Comparison of ENCODE assay signal across 10 cellular contexts in genomic region chr19:43778651-43779050, GRCh38. TPM values are rescaled to one million over a fixed set of nuclear protein-coding genes. Genes with fewer than 3 reads are reported as not detected.
DNase-seq lines count a peak whose midpoint lies in the region; ATAC-seq and TF ChIP-seq lines count a peak whose summit lies in the region.
"Had no signal": no experiment of that assay in that cellular context is flagged by ENCODE, and none has a peak within 500 bp of the region (broad histone marks: within the 10 kb centered on the region; RNA-seq: fewer than 3 reads in every experiment).

No MANE protein-coding gene starts in this region.

- no peaks in the 10 kb centered on the region for H3K27me3 ChIP-seq in suprapubic skin

- no peaks in the 10 kb centered on the region for H3K36me3 ChIP-seq in suprapubic skin
- H3K36me3 ChIP-seq: gastrocnemius medialis had no signal

- ATAC-seq in activated T-cell treated with anti-CD3 and anti-CD28 coated beads, Interleukin-2, amount 50 U/mL, for 4 hours = no peak
- ATAC-seq in activated naive CD8-positive, alpha-beta T cell treated with anti-CD3 and anti-CD28 coated beads, Interleukin-2, amount 10 ng/mL, durations not matched to agents 7 days and 5 days (ENCODE audit: low read depth) = no peak
- ATAC-seq: gastrocnemius medialis had no signal

- TF ChIP-seq POLR2A in suprapubic skin (IDR thresholded peaks at IDR 0.05) = no peak

- peaks cover 71% of the 10 kb centered on the region for H3K4me1 Mint-ChIP-seq in activated T-cell treated with anti-CD3 and anti-CD28 coated beads, Interleukin-2, amount 50 U/mL, for 4 hours (ENCODE audit: low read depth)
- H3K4me1 Mint-ChIP-seq in activated naive CD8-positive, alpha-beta T cell treated with anti-CD3 and anti-CD28 coated beads, Interleukin-2, amount 10 ng/mL, durations not matched to agents 7 days and 5 days = peaks cover 50% of the 10 kb centered on the region

- H3K27ac ChIP-seq in suprapubic skin = peak overlapping the region; percentile 72
- H3K27ac ChIP-seq: gastrocnemius medialis had no signal

- H3K9me3 Mint-ChIP-seq in activated T-cell treated with anti-CD3 and anti-CD28 coated beads, Interleukin-2, amount 50 U/mL, for 4 hours = no peaks in the 10 kb centered on the region
- no peaks in the 10 kb centered on the region for H3K9me3 Mint-ChIP-seq in activated naive CD8-positive, alpha-beta T cell treated with anti-CD3 and anti-CD28 coated beads, Interleukin-2, amount 10 ng/mL, durations not matched to agents 7 days and 5 days

- TF ChIP-seq CTCF in suprapubic skin (IDR thresholded peaks at IDR 0.05) = no peak

- DNase-seq in activated T-cell treated with anti-CD3 and anti-CD28 coated beads, Interleukin-2, amount 50 U/mL, for 4 hours = no peak
- DNase-seq in activated T-cell treated with anti-CD3 and anti-CD28 coated beads for 4 hours (no peak), NCI-H2196 treated with DMSO at 0.1 percent for 48 hours (lab: John Stamatoyannopoulos, UW; ENCODE audit: unreplicated experiment) (peak; percentile 88), suprapubic skin (ENCODE audit: low spot score in 2 of 2) (no peak), HT-29 (ENCODE audit: low spot score) (no peak), GM19240 (ENCODE audit: insufficient read length, low spot score) (no peak), DMS 273 (lab: John Stamatoyannopoulos, UW; ENCODE audit: unreplicated experiment) (no peak)
- DNase-seq in activated naive CD8-positive, alpha-beta T cell treated with anti-CD3 and anti-CD28 coated beads, Interleukin-2, amount 10 ng/mL, durations not matched to agents 7 days and 5 days = no peak
- DNase-seq: gastrocnemius medialis, Kasumi-1 had no signal

- no peaks in the 10 kb centered on the region for H3K9me3 ChIP-seq in suprapubic skin
- H3K9me3 ChIP-seq: gastrocnemius medialis had no signal

- POLR2A ChIA-PET in activated naive CD8-positive, alpha-beta T cell treated with anti-CD3 and anti-CD28 coated beads, Interleukin-2, amount 10 ng/mL, durations not matched to agents 7 days and 5 days (lab: Charles Lee) = interaction anchor here (0.6 to 7.1 kb wide), 6 partner anchors 11 to 110 kb away, joined by 3 to 74 read pairs (median 8); partner anchors contain the start of gene SMG9

- peak overlapping the region; percentile 34 for H3K4me3 ChIP-seq in suprapubic skin
- H3K4me3 ChIP-seq: gastrocnemius medialis had no signal

- H3K4me1 ChIP-seq in suprapubic skin = peaks cover 62% of the 10 kb centered on the region

- H3K36me3 Mint-ChIP-seq in activated T-cell treated with anti-CD3 and anti-CD28 coated beads, Interleukin-2, amount 50 U/mL, for 4 hours (ENCODE audit: insufficient read depth) = peaks cover 8% of the 10 kb centered on the region
- peaks cover 5% of the 10 kb centered on the region for H3K36me3 Mint-ChIP-seq in activated naive CD8-positive, alpha-beta T cell treated with anti-CD3 and anti-CD28 coated beads, Interleukin-2, amount 10 ng/mL, durations not matched to agents 7 days and 5 days

- TF ChIP-seq EP300 in suprapubic skin (IDR thresholded peaks at IDR 0.05) = no peak

- peak overlapping the region; percentile 91 for H3K4me3 Mint-ChIP-seq in activated T-cell treated with anti-CD3 and anti-CD28 coated beads, Interleukin-2, amount 50 U/mL, for 4 hours
- H3K4me3 Mint-ChIP-seq in activated naive CD8-positive, alpha-beta T cell treated with anti-CD3 and anti-CD28 coated beads, Interleukin-2, amount 10 ng/mL, durations not matched to agents 7 days and 5 days = peak overlapping the region; percentile 84

- peak overlapping the region; percentile 84 for H3K27ac Mint-ChIP-seq in activated naive CD8-positive, alpha-beta T cell treated with anti-CD3 and anti-CD28 coated beads, Interleukin-2, amount 10 ng/mL, durations not matched to agents 7 days and 5 days

- H3K27me3 Mint-ChIP-seq in activated T-cell treated with anti-CD3 and anti-CD28 coated beads, Interleukin-2, amount 50 U/mL, for 4 hours (ENCODE audit: low read depth) = no peaks in the 10 kb centered on the region
- no peaks in the 10 kb centered on the region for H3K27me3 Mint-ChIP-seq in activated naive CD8-positive, alpha-beta T cell treated with anti-CD3 and anti-CD28 coated beads, Interleukin-2, amount 10 ng/mL, durations not matched to agents 7 days and 5 days

- WGBS in suprapubic skin = 100% methylated on average over 1 of the region's 1 CpG

RNA-seq across cellular contexts. Expression of gene KCNN4, which starts 2.1 kb away (rescaled TPM):
- total RNA-seq in activated T-cell treated with anti-CD3 and anti-CD28 coated beads, Interleukin-2, amount 50 U/mL, for 4 hours = 100 to 1,000 TPM in 1 of 3 donors, 10 to 100 TPM in 2; 90.6 to 123 (median 94.7) TPM
- 10 to 100 TPM; 38.3 to 45.4 TPM for total RNA-seq in activated naive CD8-positive, alpha-beta T cell treated with anti-CD3 and anti-CD28 coated beads, Interleukin-2, amount 10 ng/mL, durations not matched to agents 7 days and 5 days
- total RNA-seq in suprapubic skin = 10 to 100 TPM; 26.4 to 77.9 (median 48.2) TPM
- 0.44 TPM in 1 of 2 replicates, not detected in the other for total RNA-seq in HT-29 (2014; rRNA removed; shearing (Covaris generic))

RNA-seq across cellular contexts. Expression of gene LYPD5, which starts 23.6 kb away (rescaled TPM):
- total RNA-seq in activated T-cell treated with anti-CD3 and anti-CD28 coated beads, Interleukin-2, amount 50 U/mL, for 4 hours = under 1 TPM in 2 of 3 donors, not detected in 1; 0.53 to 0.87 TPM
- total RNA-seq in activated naive CD8-positive, alpha-beta T cell treated with anti-CD3 and anti-CD28 coated beads, Interleukin-2, amount 10 ng/mL, durations not matched to agents 7 days and 5 days = 1 to 10 TPM; 1.9 to 2.0 TPM
- total RNA-seq in suprapubic skin = 100 to 1,000 TPM in 1 of 4 donors, 10 to 100 TPM in 3; 48.5 to 114 (median 98.5) TPM
- 0.05 and 0.23 TPM in 2 replicates for total RNA-seq in HT-29 (2014; rRNA removed; shearing (Covaris generic))

RNA-seq across cellular contexts. Expression of gene SMG9, which starts 23.9 kb away (rescaled TPM):
- 100 to 1,000 TPM; 102 to 114 (median 109) TPM for total RNA-seq in activated T-cell treated with anti-CD3 and anti-CD28 coated beads, Interleukin-2, amount 50 U/mL, for 4 hours
- 10 to 100 TPM; 48.9 to 49.9 TPM for total RNA-seq in activated naive CD8-positive, alpha-beta T cell treated with anti-CD3 and anti-CD28 coated beads, Interleukin-2, amount 10 ng/mL, durations not matched to agents 7 days and 5 days
- 10 to 100 TPM; 21.5 to 44.4 (median 30.1) TPM for total RNA-seq in suprapubic skin
- total RNA-seq in HT-29 (2014; rRNA removed; shearing (Covaris generic)) = 89.4 and 99.7 TPM in 2 replicates

RNA-seq across cellular contexts. Expression of gene ZNF283, which starts 48.5 kb away (rescaled TPM):
- 1 to 10 TPM; 2.7 to 3.2 (median 3.0) TPM for total RNA-seq in activated T-cell treated with anti-CD3 and anti-CD28 coated beads, Interleukin-2, amount 50 U/mL, for 4 hours
- total RNA-seq in activated naive CD8-positive, alpha-beta T cell treated with anti-CD3 and anti-CD28 coated beads, Interleukin-2, amount 10 ng/mL, durations not matched to agents 7 days and 5 days = 10 to 100 TPM; 11.5 TPM
- 10 to 100 TPM in 2 of 4 donors, 1 to 10 TPM in 2; 4.7 to 26.4 (median 10.0) TPM for total RNA-seq in suprapubic skin
- total RNA-seq in HT-29 (2014; rRNA removed; shearing (Covaris generic)) = 5.1 and 10.9 TPM in 2 replicates

Comparison
In these comparisons a context has a peak if more than half of its experiments do, and no peak if none do; other contexts are left out.
1. RNA of gene KCNN4, which starts 2.1 kb away (total RNA-seq): 90.6 to 123 TPM in activated T-cell treated with anti-CD3 and anti-CD28 coated beads, Interleukin-2, amount 50 U/mL, for 4 hours, 26.4 to 77.9 TPM in suprapubic skin and 38.3 to 45.4 TPM in activated naive CD8-positive, alpha-beta T cell treated with anti-CD3 and anti-CD28 coated beads, Interleukin-2, amount 10 ng/mL, durations not matched to agents 7 days and 5 days; 0.44 TPM in HT-29; every median in the first group is over 10 times any median in the second.
2. RNA of gene LYPD5, which starts 23.6 kb away (total RNA-seq): 48.5 to 114 TPM in suprapubic skin; 1.9 to 2.0 TPM in activated naive CD8-positive, alpha-beta T cell treated with anti-CD3 and anti-CD28 coated beads, Interleukin-2, amount 10 ng/mL, durations not matched to agents 7 days and 5 days, 0.53 to 0.87 TPM in activated T-cell treated with anti-CD3 and anti-CD28 coated beads, Interleukin-2, amount 50 U/mL, for 4 hours and 0.05 to 0.23 TPM in HT-29; every median in the first group is over 10 times any median in the second.